ENCODE assay signal across 7 cellular contexts in genomic region chr6:28866342-28867077, GRCh38. TPM values are rescaled to one million over a fixed set of nuclear protein-coding genes. Genes with fewer than 3 reads are reported as not detected.
A peak's percentile ranks its signal among the peaks of the same experiment; 100 is the strongest.
DNase-seq lines count a peak whose midpoint lies in the region; ATAC-seq and TF ChIP-seq lines count a peak whose summit lies in the region.

No MANE protein-coding gene starts in this region.

- H4K20me1 ChIP-seq in PC-3 (ENCODE audit: low read length), result no peaks in the 10 kb centered on the region

- 0 to 2% (median 1%) methylated on average over 33 to 58 of the region's 58 CpGs for WGBS in stomach, 5 donors

- TF ChIP-seq CTCF in PC-3 (conservative IDR thresholded peaks at IDR 0.05; ENCODE audit: low read depth, low read length) (no peak), fibroblast of the aortic adventitia (IDR thresholded peaks at IDR 0.05; ENCODE audit: insufficient read depth, low read length) (no peak), neural crest cell (conservative IDR thresholded peaks at IDR 0.05) (no peak), stomach (IDR thresholded peaks at IDR 0.05) (peak in 1 of 7 experiments; percentile 5)

- no peak for TF ChIP-seq EP300 in stomach (IDR thresholded peaks at IDR 0.05)

- peaks cover 24% of the 10 kb centered on the region for H3K4me1 ChIP-seq in PC-3 (ENCODE audit: insufficient read depth, low read length)
- H3K4me1 ChIP-seq in stomach, result peaks cover 6 to 30% (median 17%) of the 10 kb centered on the region in 4 donors

- no peaks in the 10 kb centered on the region for H3K79me2 ChIP-seq in PC-3 (ENCODE audit: low read length)

- no peak for TF ChIP-seq POLR2A in GM18505 (IDR thresholded peaks at IDR 0.05; ENCODE audit: borderline replicate concordance, extremely low read depth, insufficient read depth, insufficient read length)
- no peak for TF ChIP-seq POLR2A in stomach (IDR thresholded peaks at IDR 0.05)

- CTCF ChIA-PET in PC-3 (lab: Charles Lee), result interaction anchor here (0.6 to 0.8 kb wide), 3 partner anchors 142 to 528 kb away, joined by 3 to 6 read pairs (median 3); no protein-coding TSS in a partner anchor

- no peaks in the 10 kb centered on the region for H3K9me3 ChIP-seq in PC-3 (ENCODE audit: low read length)
- peaks cover 0 to 9% (median 0%) of the 10 kb centered on the region in 4 donors for H3K9me3 ChIP-seq in stomach

- intact Hi-C loops in PC-3 (cut with micrococcal nuclease) (loop anchor here (5.0 to 10.0 kb wide), 2 partner anchors 148 to 1734 kb away; a partner anchor contains a TSS), stomach (cut with DNase I; ENCODE audit: low total_unique reads) (no loop called here)

- H3K4me2 ChIP-seq in PC-3 (ENCODE audit: low read length), result peak overlapping the region; percentile 84

- no peaks in the 10 kb centered on the region for H3K9me2 ChIP-seq in PC-3 (replicated peaks; ENCODE audit: low read length)

- H3K4me3 Mint-ChIP-seq in neural crest cell, result peak overlapping the region; percentile 85

- peaks cover 4% of the 10 kb centered on the region for H3F3A ChIP-seq in PC-3 (ENCODE audit: low read length, unreplicated experiment)

- H3K27ac ChIP-seq in PC-3 (ENCODE audit: low read length) (peak overlapping the region; percentile 53), stomach (peak overlapping the region; percentile 85 to 94 (median 91))

- no peaks in the 10 kb centered on the region for H3K27me3 ChIP-seq in PC-3 (ENCODE audit: low read length)
- no peaks in the 10 kb centered on the region for H3K27me3 ChIP-seq in stomach

- H3K4me3 ChIP-seq in PC-3 (ENCODE audit: low read length) (peak overlapping the region; percentile 66), fibroblast of the aortic adventitia (ENCODE audit: low read depth, low read length) (peak overlapping the region; percentile 74), stomach (peak overlapping the region; percentile 71 to 78 (median 75))

- ATAC-seq in GM18505 (IDR thresholded peaks at IDR 0.05; ENCODE audit: unreplicated experiment) (peak; percentile 42), HG03460 (IDR thresholded peaks at IDR 0.05; ENCODE audit: unreplicated experiment) (peak; percentile 50), PC-3 (peak; percentile 50)

- no TSS peak for BruUV-seq in PC-3 (replicated peaks; lab: Mats Ljungman, UMichigan)

- H3K36me3 ChIP-seq in PC-3 (ENCODE audit: low read depth, low read length) (no peaks in the 10 kb centered on the region), stomach (no peaks in the 10 kb centered on the region)

- peaks cover 25% of the 10 kb centered on the region for H3K27me3 Mint-ChIP-seq in neural crest cell (ENCODE audit: low read depth)

- peaks cover 29% of the 10 kb centered on the region for H3K4me1 Mint-ChIP-seq in neural crest cell

- DNase-seq in PC-3, result peak; percentile 71
- DNase-seq in activated T-helper 1 cell treated with anti-CD3 and anti-CD28 coated beads, Interleukin-2, amount 50 U/mL, for 16 hours (ENCODE audit: low read depth in 1 of 2, low spot score in 1 of 2), result peak; percentile 48 to 62
- peak; percentile 26 for DNase-seq in fibroblast of the aortic adventitia (ENCODE audit: low read depth)
- DNase-seq in neural crest cell (ENCODE audit: low read depth, low spot score), result peak; percentile 62
- DNase-seq in stomach, result peak; percentile 82

- POLR2A ChIA-PET in PC-3 (lab: Charles Lee; ENCODE audit: unreplicated experiment), result interaction anchor here (0.6 to 1.2 kb wide), 5 partner anchors 83 to 1713 kb away, joined by 3 to 5 read pairs (median 3); a partner anchor contains a TSS

- peak overlapping the region; percentile 70 for H3K9ac ChIP-seq in PC-3 (ENCODE audit: low read length)

- H3K36me3 Mint-ChIP-seq in neural crest cell (ENCODE audit: low read depth), result peaks cover 15% of the 10 kb centered on the region

- peak overlapping the region; percentile 81 for H2AFZ ChIP-seq in PC-3 (ENCODE audit: low read length)

- peak overlapping the region; percentile 68 for H3K27ac Mint-ChIP-seq in neural crest cell (ENCODE audit: unreplicated experiment)

- peaks cover 7% of the 10 kb centered on the region for H3K9me3 Mint-ChIP-seq in neural crest cell

RNA-seq across cellular contexts. Expression of gene TRIM27, which starts 57.3 kb away (rescaled TPM):
- total RNA-seq in PC-3 (2014; rRNA removed), result 85.8 and 92.5 TPM in 2 replicates
- 32.7 and 49.7 TPM in 2 replicates for total RNA-seq in fibroblast of the aortic adventitia (ENCODE audit: low replicate concordance)
- 81.7 and 84.2 TPM in 2 replicates for total RNA-seq in neural crest cell
- total RNA-seq in stomach, result 100 to 1,000 TPM in 1 of 5 donors, 10 to 100 TPM in 4; 59.1 to 102 (median 77.7) TPM
- polyA plus RNA-seq in stomach, result 10 to 100 TPM; 24.2 to 33.5 (median 31.6) TPM

Comparison
In these comparisons a context has a peak if more than half of its experiments do, and no peak if none do; other contexts are left out.
1. Peak in every context shown above with its lines: DNase-seq, ATAC-seq, H3K4me3 ChIP-seq and H3K27ac ChIP-seq.
2. DNase-seq: peak in every context shown above with its lines; median percentile 82 in stomach; 71 in PC-3; 62 in neural crest cell; 55 in activated T-helper 1 cell treated with anti-CD3 and anti-CD28 coated beads, Interleukin-2, amount 50 U/mL, for 16 hours; 26 in fibroblast of the aortic adventitia.